Comparison of ENCODE assay signal across 1 cellular context in the genomic region with DNA sequence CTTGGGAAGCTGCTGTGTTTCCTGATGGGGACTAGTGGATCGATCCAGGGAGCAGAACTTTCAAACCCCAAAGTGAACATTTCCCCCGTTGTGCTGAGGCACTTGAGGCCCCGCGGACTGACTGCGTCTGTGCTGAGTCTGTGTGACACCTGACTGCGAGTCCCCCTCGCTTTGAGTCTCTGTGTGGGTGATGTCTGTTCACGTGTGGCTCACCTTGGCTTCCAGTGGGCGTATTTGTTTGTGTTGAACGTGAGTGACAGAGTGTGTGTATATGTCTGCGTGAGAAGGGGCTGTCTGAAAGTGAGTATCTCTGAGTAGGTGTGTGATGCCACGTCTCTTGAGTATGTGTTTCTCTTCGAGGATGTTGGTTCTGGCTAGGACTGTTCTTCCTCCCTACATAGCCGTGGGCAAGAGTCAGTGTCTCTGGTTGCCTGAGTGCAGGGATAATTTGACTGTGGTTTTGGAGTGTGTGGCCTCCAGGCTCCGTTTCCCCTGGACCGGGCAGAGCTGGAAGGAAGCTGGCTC.
A peak's percentile ranks its signal among the peaks of the same experiment; 100 is the strongest.
TF ChIP-seq lines count a peak whose summit lies in the region.

No MANE protein-coding gene starts in this region.

TF ChIP-seq in HEK293, 187 proteins besides CTCF, POLR2A, EP300 and RAD21 (continued from another document):
- TF ChIP-seq, protein P1, sequence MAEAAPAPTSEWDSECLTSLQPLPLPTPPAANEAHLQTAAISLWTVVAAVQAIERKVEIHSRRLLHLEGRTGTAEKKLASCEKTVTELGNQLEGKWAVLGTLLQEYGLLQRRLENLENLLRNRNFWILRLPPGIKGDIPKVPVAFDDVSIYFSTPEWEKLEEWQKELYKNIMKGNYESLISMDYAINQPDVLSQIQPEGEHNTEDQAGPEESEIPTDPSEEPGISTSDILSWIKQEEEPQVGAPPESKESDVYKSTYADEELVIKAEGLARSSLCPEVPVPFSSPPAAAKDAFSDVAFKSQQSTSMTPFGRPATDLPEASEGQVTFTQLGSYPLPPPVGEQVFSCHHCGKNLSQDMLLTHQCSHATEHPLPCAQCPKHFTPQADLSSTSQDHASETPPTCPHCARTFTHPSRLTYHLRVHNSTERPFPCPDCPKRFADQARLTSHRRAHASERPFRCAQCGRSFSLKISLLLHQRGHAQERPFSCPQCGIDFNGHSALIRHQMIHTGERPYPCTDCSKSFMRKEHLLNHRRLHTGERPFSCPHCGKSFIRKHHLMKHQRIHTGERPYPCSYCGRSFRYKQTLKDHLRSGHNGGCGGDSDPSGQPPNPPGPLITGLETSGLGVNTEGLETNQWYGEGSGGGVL (tag by site-specific recombination; IDR thresholded peaks at IDR 0.05): no peak
- TF ChIP-seq ZNF24 (tag by site-specific recombination; IDR thresholded peaks at IDR 0.05) (0 out of 2 replicates have a peak, but pooled peaks have one; percentile 31), ZBTB48 (tag by site-specific recombination; IDR thresholded peaks at IDR 0.05) (peak; percentile 50; the same call in 1 of the 2 replicates), ZNF366 (tag by site-specific recombination; conservative IDR thresholded peaks at IDR 0.05) (0 out of 2 replicates have a peak, but pooled peaks have one; percentile 5), ZNF211 (tag by site-specific recombination; IDR thresholded peaks at IDR 0.05; ENCODE audit: low read depth) (no peak), SP7 (tag by site-specific recombination; IDR thresholded peaks at IDR 0.05) (no peak), ZNF623 (tag by site-specific recombination; IDR thresholded peaks at IDR 0.05) (no peak), PRDM1 (tag by site-specific recombination; IDR thresholded peaks at IDR 0.05) (peak; percentile 37; the same call in 1 of the 2 replicates), ZNF133 (tag by site-specific recombination; IDR thresholded peaks at IDR 0.05) (no peak), ZFHX2 (tag by site-specific recombination; conservative IDR thresholded peaks at IDR 0.05) (peak; percentile 96), KLF8 (tag by site-specific recombination; IDR thresholded peaks at IDR 0.05) (no peak), ZNF335 (tag by site-specific recombination; conservative IDR thresholded peaks at IDR 0.05) (peak; percentile 72), ZNF560 (tag by site-specific recombination; IDR thresholded peaks at IDR 0.05; ENCODE audit: borderline replicate concordance) (no peak), WT1 (tag by site-specific recombination; IDR thresholded peaks at IDR 0.05) (0 out of 2 replicates have a peak, but pooled peaks have one; percentile 12), ZNF596 (tag by site-specific recombination; IDR thresholded peaks at IDR 0.05) (no peak), ZNF37A (tag by site-specific recombination; IDR thresholded peaks at IDR 0.05) (no peak), ZNF266 (tag by site-specific recombination; IDR thresholded peaks at IDR 0.05; ENCODE audit: low read depth) (no peak)
- TF ChIP-seq, protein P2, sequence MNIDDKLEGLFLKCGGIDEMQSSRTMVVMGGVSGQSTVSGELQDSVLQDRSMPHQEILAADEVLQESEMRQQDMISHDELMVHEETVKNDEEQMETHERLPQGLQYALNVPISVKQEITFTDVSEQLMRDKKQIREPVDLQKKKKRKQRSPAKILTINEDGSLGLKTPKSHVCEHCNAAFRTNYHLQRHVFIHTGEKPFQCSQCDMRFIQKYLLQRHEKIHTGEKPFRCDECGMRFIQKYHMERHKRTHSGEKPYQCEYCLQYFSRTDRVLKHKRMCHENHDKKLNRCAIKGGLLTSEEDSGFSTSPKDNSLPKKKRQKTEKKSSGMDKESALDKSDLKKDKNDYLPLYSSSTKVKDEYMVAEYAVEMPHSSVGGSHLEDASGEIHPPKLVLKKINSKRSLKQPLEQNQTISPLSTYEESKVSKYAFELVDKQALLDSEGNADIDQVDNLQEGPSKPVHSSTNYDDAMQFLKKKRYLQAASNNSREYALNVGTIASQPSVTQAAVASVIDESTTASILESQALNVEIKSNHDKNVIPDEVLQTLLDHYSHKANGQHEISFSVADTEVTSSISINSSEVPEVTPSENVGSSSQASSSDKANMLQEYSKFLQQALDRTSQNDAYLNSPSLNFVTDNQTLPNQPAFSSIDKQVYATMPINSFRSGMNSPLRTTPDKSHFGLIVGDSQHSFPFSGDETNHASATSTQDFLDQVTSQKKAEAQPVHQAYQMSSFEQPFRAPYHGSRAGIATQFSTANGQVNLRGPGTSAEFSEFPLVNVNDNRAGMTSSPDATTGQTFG (tag by site-specific recombination; IDR thresholded peaks at IDR 0.05; ENCODE audit: borderline replicate concordance): no peak
- TF ChIP-seq, protein P3, sequence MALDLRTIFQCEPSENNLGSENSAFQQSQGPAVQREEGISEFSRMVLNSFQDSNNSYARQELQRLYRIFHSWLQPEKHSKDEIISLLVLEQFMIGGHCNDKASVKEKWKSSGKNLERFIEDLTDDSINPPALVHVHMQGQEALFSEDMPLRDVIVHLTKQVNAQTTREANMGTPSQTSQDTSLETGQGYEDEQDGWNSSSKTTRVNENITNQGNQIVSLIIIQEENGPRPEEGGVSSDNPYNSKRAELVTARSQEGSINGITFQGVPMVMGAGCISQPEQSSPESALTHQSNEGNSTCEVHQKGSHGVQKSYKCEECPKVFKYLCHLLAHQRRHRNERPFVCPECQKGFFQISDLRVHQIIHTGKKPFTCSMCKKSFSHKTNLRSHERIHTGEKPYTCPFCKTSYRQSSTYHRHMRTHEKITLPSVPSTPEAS (tag by site-specific recombination; IDR thresholded peaks at IDR 0.05): 0 out of 2 replicates have a peak, but pooled peaks have one; percentile 15
- TF ChIP-seq, protein P4, sequence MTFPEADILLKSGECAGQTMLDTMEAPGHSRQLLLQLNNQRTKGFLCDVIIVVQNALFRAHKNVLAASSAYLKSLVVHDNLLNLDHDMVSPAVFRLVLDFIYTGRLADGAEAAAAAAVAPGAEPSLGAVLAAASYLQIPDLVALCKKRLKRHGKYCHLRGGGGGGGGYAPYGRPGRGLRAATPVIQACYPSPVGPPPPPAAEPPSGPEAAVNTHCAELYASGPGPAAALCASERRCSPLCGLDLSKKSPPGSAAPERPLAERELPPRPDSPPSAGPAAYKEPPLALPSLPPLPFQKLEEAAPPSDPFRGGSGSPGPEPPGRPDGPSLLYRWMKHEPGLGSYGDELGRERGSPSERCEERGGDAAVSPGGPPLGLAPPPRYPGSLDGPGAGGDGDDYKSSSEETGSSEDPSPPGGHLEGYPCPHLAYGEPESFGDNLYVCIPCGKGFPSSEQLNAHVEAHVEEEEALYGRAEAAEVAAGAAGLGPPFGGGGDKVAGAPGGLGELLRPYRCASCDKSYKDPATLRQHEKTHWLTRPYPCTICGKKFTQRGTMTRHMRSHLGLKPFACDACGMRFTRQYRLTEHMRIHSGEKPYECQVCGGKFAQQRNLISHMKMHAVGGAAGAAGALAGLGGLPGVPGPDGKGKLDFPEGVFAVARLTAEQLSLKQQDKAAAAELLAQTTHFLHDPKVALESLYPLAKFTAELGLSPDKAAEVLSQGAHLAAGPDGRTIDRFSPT (tag by site-specific recombination; IDR thresholded peaks at IDR 0.05): no peak
